Comparison of ENCODE assay signal across 8 cellular contexts in the genomic region with DNA sequence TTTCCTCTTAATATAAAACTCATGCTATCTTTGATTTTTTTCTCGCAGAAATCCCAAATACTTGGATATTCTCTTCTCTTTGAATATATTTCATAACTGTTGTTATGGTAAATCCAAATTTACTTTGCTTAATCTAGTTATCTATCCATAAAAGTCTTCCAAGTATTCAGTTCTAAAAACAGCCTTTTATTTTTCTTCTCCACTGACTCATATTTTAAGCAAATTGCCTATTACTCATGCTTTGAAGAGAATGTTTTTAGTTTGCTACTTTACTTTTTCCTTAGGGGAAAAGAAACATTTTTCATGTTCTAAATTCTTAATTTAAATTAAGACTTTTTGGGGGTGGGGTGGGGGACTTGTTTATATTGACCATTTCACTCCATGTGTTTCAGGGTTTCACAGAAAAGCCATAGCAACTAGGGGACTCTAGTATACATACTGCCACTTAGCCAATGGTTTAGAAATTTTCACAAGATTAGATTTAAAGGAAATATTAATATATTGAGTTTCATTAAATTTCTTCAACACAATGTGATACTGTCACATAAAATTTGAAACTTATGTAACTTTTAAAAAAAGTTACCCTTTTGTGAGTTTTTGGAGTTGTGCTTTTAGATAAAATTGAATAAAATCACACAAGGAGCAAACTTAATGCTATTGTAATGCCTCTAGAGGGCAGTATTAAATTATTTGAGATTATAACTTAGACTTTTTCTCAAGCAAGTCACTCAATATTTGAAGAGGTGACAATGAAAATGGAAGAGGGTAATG.
DNase-seq lines count a peak whose midpoint lies in the region; ATAC-seq lines count a peak whose summit lies in the region.

No MANE protein-coding gene starts in this region.

- H3K27me3 ChIP-seq in adipocyte (replicated peaks; ENCODE audit: control insufficient read depth, insufficient read depth, low read length), result no peaks in the 10 kb centered on the region

- no peak overlapping the region for H3K4me3 Mint-ChIP-seq in activated T-cell treated with anti-CD3 and anti-CD28 coated beads, Interleukin-2, amount 50 U/mL, for 72 hours

- H3K27ac Mint-ChIP-seq in activated T-cell treated with anti-CD3 and anti-CD28 coated beads, Interleukin-2, amount 50 U/mL, for 72 hours, result no peak overlapping the region

- H3K9ac ChIP-seq in adipocyte (ENCODE audit: low read length), result no peak overlapping the region

- no peaks in the 10 kb centered on the region for H3K9me3 ChIP-seq in adipocyte (ENCODE audit: control insufficient read depth, low read length)

- H3K4me1 Mint-ChIP-seq in activated T-cell treated with anti-CD3 and anti-CD28 coated beads, Interleukin-2, amount 50 U/mL, for 72 hours (ENCODE audit: low read depth), result no peaks in the 10 kb centered on the region

- DNase-seq in NCI-H2171 treated with DMSO at 0.1 percent for 48 hours (lab: John Stamatoyannopoulos, UW) (peak; percentile 37), NCI-H2171 (lab: John Stamatoyannopoulos, UW) (no peak), LoVo (ENCODE audit: low spot score) (peak; percentile 68), adipocyte (ENCODE audit: low read depth) (peak; percentile 82), lung microvascular endothelial cell (ENCODE audit: low read depth in 2 of 2) (peak; percentile 7 to 21)
- DNase-seq in activated CD4-positive, alpha-beta T cell treated with anti-CD3 and anti-CD28 coated beads, Interleukin-2, amount 50 U/mL, for 48 hours, result no peak
- no peak for DNase-seq in stimulated activated CD4-positive, alpha-beta T cell treated with anti-CD3 and anti-CD28 coated beads, Interleukin-1b, Interleukin-23, amount 100 ng/mL, for 48 hours
- no peak for DNase-seq in activated T-cell treated with anti-CD3 and anti-CD28 coated beads, Interleukin-2, amount 50 U/mL, for 72 hours

- no peaks in the 10 kb centered on the region for H3K9me3 Mint-ChIP-seq in activated T-cell treated with anti-CD3 and anti-CD28 coated beads, Interleukin-2, amount 50 U/mL, for 72 hours

- H3K36me3 ChIP-seq in adipocyte (ENCODE audit: control insufficient read depth, insufficient read depth, low read length, severe bottlenecking), result no peaks in the 10 kb centered on the region

- ATAC-seq in activated T-cell treated with anti-CD3 and anti-CD28 coated beads, Interleukin-2, amount 50 U/mL, for 72 hours (replicated peaks in 1 of 2), result no peak

- H3K4me3 ChIP-seq in adipocyte (ENCODE audit: low read length), result no peak overlapping the region

- H3K36me3 Mint-ChIP-seq in activated T-cell treated with anti-CD3 and anti-CD28 coated beads, Interleukin-2, amount 50 U/mL, for 72 hours (ENCODE audit: insufficient read depth in 2 of 2), result no peaks in the 10 kb centered on the region

- peaks cover 7% of the 10 kb centered on the region for H3K4me1 ChIP-seq in adipocyte (ENCODE audit: control insufficient read depth, insufficient read depth, low read length)

- H3K27me3 Mint-ChIP-seq in activated T-cell treated with anti-CD3 and anti-CD28 coated beads, Interleukin-2, amount 50 U/mL, for 72 hours (ENCODE audit: low read depth), result no peaks in the 10 kb centered on the region

Comparison
In these comparisons a context has a peak if more than half of its experiments do, and no peak if none do; other contexts are left out.
1. DNase-seq: peak in NCI-H2171 treated with DMSO at 0.1 percent for 48 hours (single experiment), LoVo (single experiment), adipocyte (single experiment) and lung microvascular endothelial cell (2 of 2); none in NCI-H2171 (single experiment), activated CD4-positive, alpha-beta T cell treated with anti-CD3 and anti-CD28 coated beads, Interleukin-2, amount 50 U/mL, for 48 hours (0 of 2), stimulated activated CD4-positive, alpha-beta T cell treated with anti-CD3 and anti-CD28 coated beads, Interleukin-1b, Interleukin-23, amount 100 ng/mL, for 48 hours (single experiment) and activated T-cell treated with anti-CD3 and anti-CD28 coated beads, Interleukin-2, amount 50 U/mL, for 72 hours (0 of 2).